Comparison of ENCODE assay signal across 10 cellular contexts in genomic region chr10:76432274-76433012, GRCh38.
DNase-seq lines count a peak whose midpoint lies in the region; ATAC-seq and TF ChIP-seq lines count a peak whose summit lies in the region.
"Had no signal": no experiment of that assay in that cellular context is flagged by ENCODE, and none has a peak within 500 bp of the region (broad histone marks: within the 10 kb centered on the region; RNA-seq: fewer than 3 reads in every experiment).

No MANE protein-coding gene starts in this region.

- TF ChIP-seq CTCF in epithelial cell of proximal tubule (conservative IDR thresholded peaks at IDR 0.05; ENCODE audit: low read depth, low read length) (no peak), mesothelial cell of epicardium (IDR thresholded peaks at IDR 0.05; ENCODE audit: unreplicated experiment) (no peak)

- H3K4me3 ChIP-seq in epithelial cell of proximal tubule (ENCODE audit: low read depth, low read length) = no peak overlapping the region
- H3K4me3 ChIP-seq: BLaER1 had no signal

- no peaks in the 10 kb centered on the region for H3K9me3 Mint-ChIP-seq in mesothelial cell of epicardium

- DNase-seq in A172 (ENCODE audit: low spot score) = peak; percentile 82
- DNase-seq in M059J (ENCODE audit: low read depth) = peak; percentile 91
- peak; percentile 15 for DNase-seq in epithelial cell of proximal tubule (ENCODE audit: low read depth)
- no peak for DNase-seq in mesothelial cell of epicardium (ENCODE audit: low spot score in 2 of 2, unreplicated experiment in 2 of 2)
- DNase-seq in NCI-H69 (lab: John Stamatoyannopoulos, UW) = no peak
- no peak for DNase-seq in COR-L47 (lab: John Stamatoyannopoulos, UW)
- DNase-seq in NCI-H524 treated with DMSO at 0.1 percent for 48 hours (lab: John Stamatoyannopoulos, UW) = no peak
- DNase-seq: hippocampal formation had no signal

- H3K36me3 Mint-ChIP-seq in mesothelial cell of epicardium = no peaks in the 10 kb centered on the region

- ATAC-seq in HG03196 (IDR thresholded peaks at IDR 0.05; ENCODE audit: unreplicated experiment) = no peak

- peak overlapping the region; percentile 13 for H3K27ac Mint-ChIP-seq in mesothelial cell of epicardium

- H3K4me3 Mint-ChIP-seq in mesothelial cell of epicardium = no peak overlapping the region

- peaks cover 2% of the 10 kb centered on the region for H3K27me3 Mint-ChIP-seq in mesothelial cell of epicardium (ENCODE audit: low read depth)

- peaks cover 64% of the 10 kb centered on the region for H3K4me1 Mint-ChIP-seq in mesothelial cell of epicardium

Comparison
In these comparisons a context has a peak if more than half of its experiments do, and no peak if none do; other contexts are left out.
1. DNase-seq: peak in A172 (single experiment), M059J (single experiment) and epithelial cell of proximal tubule (single experiment); none in mesothelial cell of epicardium (0 of 2), NCI-H69 (single experiment), COR-L47 (single experiment) and NCI-H524 treated with DMSO at 0.1 percent for 48 hours (single experiment).